ENCODE assay signal across 21 cellular contexts in genomic region chr2:48444404-48444803, GRCh38. TPM values are rescaled to one million over a fixed set of nuclear protein-coding genes. Genes with fewer than 3 reads are reported as not detected.
A peak's percentile ranks its signal among the peaks of the same experiment; 100 is the strongest.
DNase-seq lines count a peak whose midpoint lies in the region; ATAC-seq and TF ChIP-seq lines count a peak whose summit lies in the region.
"Had no signal": no experiment of that assay in that cellular context is flagged by ENCODE, and none has a peak within 500 bp of the region (broad histone marks: within the 10 kb centered on the region; RNA-seq: fewer than 3 reads in every experiment).

No MANE protein-coding gene starts in this region.

- H3K4me1 Mint-ChIP-seq in WTC11: peaks cover 18% of the 10 kb centered on the region

- TF ChIP-seq CTCF in WTC11 (IDR thresholded peaks at IDR 0.05): no peak

- H3K27ac Mint-ChIP-seq in WTC11: no peak overlapping the region
- H3K27ac Mint-ChIP-seq: activated naive CD4-positive, alpha-beta T cell treated with anti-CD3 and anti-CD28 coated beads, Interleukin-2, amount 50 U/mL, for 72 hours had no signal

- H3K36me3 Mint-ChIP-seq in WTC11: peaks cover 3% of the 10 kb centered on the region; the same call in 1 of the 2 replicates

- ATAC-seq in GM19452 (IDR thresholded peaks at IDR 0.05; ENCODE audit: unreplicated experiment): peak; percentile 26
- ATAC-seq in HG03457 (IDR thresholded peaks at IDR 0.05; ENCODE audit: unreplicated experiment): peak; percentile 24
- ATAC-seq in WTC11: no peak
- ATAC-seq: activated CD4-positive, CD25-positive, alpha-beta regulatory T cell treated with anti-CD3 and anti-CD28 coated beads, Interleukin-2, amount 50 U/mL, for 24 hours; activated naive CD4-positive, alpha-beta T cell treated with anti-CD3 and anti-CD28 coated beads, Interleukin-2, amount 50 U/mL, for 72 hours; heart right ventricle; K562; Right ventricle myocardium inferior had no signal

- POLR2A ChIA-PET in WTC11 (lab: Charles Lee): no interaction called here

- no peaks in the 10 kb centered on the region for H3K27me3 Mint-ChIP-seq in WTC11 (ENCODE audit: low read depth)

- H3K9me3 Mint-ChIP-seq in WTC11: no peaks in the 10 kb centered on the region
- H3K9me3 Mint-ChIP-seq: activated naive CD4-positive, alpha-beta T cell treated with anti-CD3 and anti-CD28 coated beads, Interleukin-2, amount 50 U/mL, for 72 hours had no signal

- no peak for DNase-seq in WTC11 (ENCODE audit: low spot score)
- DNase-seq in NCI-H1436 (lab: John Stamatoyannopoulos, UW): no peak
- no peak for DNase-seq in caudate nucleus (lab: John Stamatoyannopoulos, UW)
- DNase-seq in occipital lobe (lab: John Stamatoyannopoulos, UW): no peak
- no peak for DNase-seq in T-helper 2 cell
- DNase-seq: brain microvascular endothelial cell; DMS 273 treated with DMSO at 0.1 percent for 48 hours; heart right ventricle; midbrain; NCI-H1694; NK-92 treated with Interleukin-12 subunit alpha and Interleukin-12 subunit beta, amount 100 ng/mL, for 24 hours; T-helper 1 cell; transverse colon had no signal

- no peak overlapping the region for H3K4me3 Mint-ChIP-seq in WTC11

- CTCF ChIA-PET in WTC11 (lab: Charles Lee): interaction anchor here (0.7 kb wide), 1 partner anchor 125 kb away, joined by 5 read pairs; no protein-coding TSS in a partner anchor

- peak overlapping the region; percentile 29; the same call in 1 of the 2 replicates for H3K4me3 ChIP-seq in GM08714 (ENCODE audit: low read length)
- H3K4me3 ChIP-seq: heart right ventricle, K562, transverse colon had no signal

- H3K27ac ChIP-seq in caudate nucleus (ENCODE audit: low read depth, low read length): no peak overlapping the region
- H3K27ac ChIP-seq: brain microvascular endothelial cell, heart right ventricle, neutrophil, transverse colon had no signal

TF ChIP-seq in WTC11, 78 proteins besides CTCF, POLR2A, EP300 and RAD21:
- TF ChIP-seq PRDM15 (CRISPR knock-in tag; IDR thresholded peaks at IDR 0.05): peak; percentile 57
- TF ChIP-seq, protein P1, sequence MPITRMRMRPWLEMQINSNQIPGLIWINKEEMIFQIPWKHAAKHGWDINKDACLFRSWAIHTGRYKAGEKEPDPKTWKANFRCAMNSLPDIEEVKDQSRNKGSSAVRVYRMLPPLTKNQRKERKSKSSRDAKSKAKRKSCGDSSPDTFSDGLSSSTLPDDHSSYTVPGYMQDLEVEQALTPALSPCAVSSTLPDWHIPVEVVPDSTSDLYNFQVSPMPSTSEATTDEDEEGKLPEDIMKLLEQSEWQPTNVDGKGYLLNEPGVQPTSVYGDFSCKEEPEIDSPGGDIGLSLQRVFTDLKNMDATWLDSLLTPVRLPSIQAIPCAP (CRISPR knock-in tag; IDR thresholded peaks at IDR 0.05): no peak
- TF ChIP-seq, protein P2, sequence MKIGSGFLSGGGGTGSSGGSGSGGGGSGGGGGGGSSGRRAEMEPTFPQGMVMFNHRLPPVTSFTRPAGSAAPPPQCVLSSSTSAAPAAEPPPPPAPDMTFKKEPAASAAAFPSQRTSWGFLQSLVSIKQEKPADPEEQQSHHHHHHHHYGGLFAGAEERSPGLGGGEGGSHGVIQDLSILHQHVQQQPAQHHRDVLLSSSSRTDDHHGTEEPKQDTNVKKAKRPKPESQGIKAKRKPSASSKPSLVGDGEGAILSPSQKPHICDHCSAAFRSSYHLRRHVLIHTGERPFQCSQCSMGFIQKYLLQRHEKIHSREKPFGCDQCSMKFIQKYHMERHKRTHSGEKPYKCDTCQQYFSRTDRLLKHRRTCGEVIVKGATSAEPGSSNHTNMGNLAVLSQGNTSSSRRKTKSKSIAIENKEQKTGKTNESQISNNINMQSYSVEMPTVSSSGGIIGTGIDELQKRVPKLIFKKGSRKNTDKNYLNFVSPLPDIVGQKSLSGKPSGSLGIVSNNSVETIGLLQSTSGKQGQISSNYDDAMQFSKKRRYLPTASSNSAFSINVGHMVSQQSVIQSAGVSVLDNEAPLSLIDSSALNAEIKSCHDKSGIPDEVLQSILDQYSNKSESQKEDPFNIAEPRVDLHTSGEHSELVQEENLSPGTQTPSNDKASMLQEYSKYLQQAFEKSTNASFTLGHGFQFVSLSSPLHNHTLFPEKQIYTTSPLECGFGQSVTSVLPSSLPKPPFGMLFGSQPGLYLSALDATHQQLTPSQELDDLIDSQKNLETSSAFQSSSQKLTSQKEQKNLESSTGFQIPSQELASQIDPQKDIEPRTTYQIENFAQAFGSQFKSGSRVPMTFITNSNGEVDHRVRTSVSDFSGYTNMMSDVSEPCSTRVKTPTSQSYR (CRISPR knock-in tag; IDR thresholded peaks at IDR 0.05): no peak

RNA-seq across cellular contexts. Expression of gene PPP1R21, which starts 3.8 kb away (rescaled TPM):
- 19.9 to 21.9 TPM (median 20.3 TPM) in 3 replicates for total RNA-seq in WTC11 (2021)
- 36.2 TPM for total RNA-seq in occipital lobe
